ENCODE assay signal across 20 cellular contexts in the genomic region with DNA sequence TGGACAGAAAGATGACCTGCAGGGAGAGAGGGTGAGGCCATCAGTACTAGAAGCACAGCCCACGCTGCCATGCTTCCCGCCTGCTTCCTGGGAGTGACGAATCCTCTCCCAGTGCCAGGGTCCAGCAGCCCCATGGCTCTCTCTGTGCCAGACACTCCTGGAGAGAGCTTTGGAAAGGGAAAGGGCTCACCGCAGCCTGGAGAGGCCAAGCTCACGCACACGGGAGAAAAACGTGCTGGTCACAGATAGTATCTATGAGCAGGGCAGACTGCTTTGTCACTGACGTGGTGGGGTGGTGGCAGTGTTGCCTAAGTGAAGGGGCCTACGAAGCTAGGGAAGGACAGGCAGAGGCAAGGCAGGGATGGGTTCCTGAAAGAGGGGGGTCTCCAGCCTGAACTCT. TPM values are rescaled to one million over a fixed set of nuclear protein-coding genes. Genes with fewer than 3 reads are reported as not detected.
DNase-seq lines count a peak whose midpoint lies in the region; ATAC-seq and TF ChIP-seq lines count a peak whose summit lies in the region.
"Had no signal": no experiment of that assay in that cellular context is flagged by ENCODE, and none has a peak within 500 bp of the region (broad histone marks: within the 10 kb centered on the region; RNA-seq: fewer than 3 reads in every experiment).

No MANE protein-coding gene starts in this region.

- peaks cover 2 to 68% (median 16%) of the 10 kb centered on the region in 4 donors for H3K4me1 ChIP-seq in Peyer's patch
- peaks cover 15 to 59% of the 10 kb centered on the region in 2 donors for H3K4me1 ChIP-seq in breast epithelium
- peaks cover 79% of the 10 kb centered on the region for H3K4me1 ChIP-seq in psoas muscle

- H3K36me3 ChIP-seq in Peyer's patch, result peaks cover 0 to 65% (median 0%) of the 10 kb centered on the region in 3 donors
- peaks cover 7% of the 10 kb centered on the region for H3K36me3 ChIP-seq in breast epithelium
- H3K36me3 ChIP-seq in psoas muscle (ENCODE audit: insufficient read depth in 1 of 2, low read depth in 1 of 2), result peaks cover 15 to 70% of the 10 kb centered on the region in 2 donors

- no peak for ATAC-seq in psoas muscle
- ATAC-seq: activated naive CD4-positive, alpha-beta T cell treated with anti-CD3 and anti-CD28 coated beads, Interleukin-2, amount 50 U/mL, for 72 hours; Panc1 had no signal

- TF ChIP-seq POLR2A in Peyer's patch (IDR thresholded peaks at IDR 0.05) (no peak), breast epithelium (IDR thresholded peaks at IDR 0.05) (no peak)

- DNase-seq in Peyer's patch, result no peak
- no peak for DNase-seq in breast epithelium (ENCODE audit: low spot score in 2 of 2)
- peak; percentile 53 for DNase-seq in islet precursor cell
- DNase-seq in psoas muscle, result no peak
- DNase-seq in NCI-H2196 treated with DMSO at 0.1 percent for 48 hours (lab: John Stamatoyannopoulos, UW; ENCODE audit: unreplicated experiment), result no peak
- no peak for DNase-seq in MV-4-11 (lab: John Stamatoyannopoulos, UW)
- no peak for DNase-seq in HPDE6-E6E7 (ENCODE audit: extremely low spot score)
- no peak for DNase-seq in activated CD8-positive, alpha-beta memory T cell treated with anti-CD3 and anti-CD28 coated beads, Interleukin-2, amount 50 U/mL, for 4 hours
- DNase-seq: activated CD4-positive, alpha-beta T cell treated with anti-CD3 and anti-CD28 coated beads, Interleukin-2, amount 50 U/mL, for 4 hours; activated T-cell treated with anti-CD3 and anti-CD28 coated beads, Interleukin-2, amount 50 U/mL, for 1 hour; CD4-positive, alpha-beta memory T cell; DND-41; effector CD8-positive, alpha-beta T cell; KG1; NCI-H1092; NCI-H82 had no signal

- H3K4me3 ChIP-seq in Peyer's patch (no peak overlapping the region), breast epithelium (no peak overlapping the region), psoas muscle (no peak overlapping the region)
- H3K4me3 ChIP-seq: HAP-1, smooth muscle cell had no signal

- 49 to 53% (median 50%) methylated on average over 9 of the region's 9 CpGs for WGBS in psoas muscle, 3 donors

- intact Hi-C loops in breast epithelium (cut with DNase I; ENCODE audit: low total_unique reads), result loop anchor here (10.0 kb wide), 1 partner anchor 65 kb away; a partner anchor contains a TSS
- intact Hi-C loops in psoas muscle (cut with DNase I), result loop anchor here (5.0 kb wide), 2 partner anchors 62 to 72 kb away; a partner anchor contains a TSS

- H3K27me3 ChIP-seq in Peyer's patch, result no peaks in the 10 kb centered on the region
- no peaks in the 10 kb centered on the region for H3K27me3 ChIP-seq in breast epithelium
- no peaks in the 10 kb centered on the region for H3K27me3 ChIP-seq in psoas muscle (ENCODE audit: insufficient read depth in 3 of 3, low read length in 2 of 3)

- no peak for TF ChIP-seq CTCF in Peyer's patch (IDR thresholded peaks at IDR 0.05)
- TF ChIP-seq CTCF in breast epithelium (IDR thresholded peaks at IDR 0.05), result no peak
- TF ChIP-seq CTCF in psoas muscle (IDR thresholded peaks at IDR 0.05), result no peak

- H3K27ac ChIP-seq in Peyer's patch (peak overlapping the region in 3 of 4 donors; percentile 8 to 44 (median 11)), breast epithelium (peak overlapping the region; percentile 94 to 95), psoas muscle (peak overlapping the region; percentile 98)

- H3K9me3 ChIP-seq in Peyer's patch, result no peaks in the 10 kb centered on the region
- no peaks in the 10 kb centered on the region for H3K9me3 ChIP-seq in breast epithelium
- no peaks in the 10 kb centered on the region for H3K9me3 ChIP-seq in psoas muscle
- H3K9me3 ChIP-seq: HAP-1 had no signal

RNA-seq across cellular contexts. Expression of a gene that starts 5.4 kb away (rescaled TPM):
- total RNA-seq in Peyer's patch (10 to 100 TPM; 45.4 to 61.4 (median 53.7) TPM), breast epithelium (10 to 100 TPM; 44.9 to 63.2 (median 62.9) TPM), psoas muscle (100 to 1,000 TPM; 109 to 278 (median 164) TPM)
- 100 to 1,000 TPM; 115 to 174 (median 149) TPM for polyA plus RNA-seq in psoas muscle

RNA-seq across cellular contexts. Expression of a gene that starts 5.5 kb away (rescaled TPM):
- total RNA-seq in Peyer's patch (10 to 100 TPM in 3 of 4 donors, 1 to 10 TPM in 1; 8.4 to 45.4 (median 22.2) TPM), breast epithelium (10 to 100 TPM in 1 of 3 donors, 1 to 10 TPM in 2; 5.6 to 15.5 (median 8.5) TPM), psoas muscle (10 to 100 TPM in 1 of 4 donors, 1 to 10 TPM in 3; 5.1 to 12.8 (median 7.2) TPM)
- 1 to 10 TPM; 1.7 to 3.7 (median 2.2) TPM for polyA plus RNA-seq in psoas muscle

RNA-seq across cellular contexts. Expression of a gene that starts 28.7 kb away (rescaled TPM):
- total RNA-seq in Peyer's patch, result 10 to 100 TPM; 16.5 to 61.4 (median 45.7) TPM
- 10 to 100 TPM; 15.4 to 26.1 (median 23.3) TPM for total RNA-seq in breast epithelium
- 10 to 100 TPM in 3 of 4 donors, 1 to 10 TPM in 1; 8.9 to 16.0 (median 10.9) TPM for total RNA-seq in psoas muscle
- 10 to 100 TPM in 2 of 3 donors, 1 to 10 TPM in 1; 8.4 to 17.1 (median 10.9) TPM for polyA plus RNA-seq in psoas muscle

RNA-seq across cellular contexts. Expression of a gene that starts 47.0 kb away (rescaled TPM):
- 10 to 100 TPM; 14.0 to 22.7 (median 16.9) TPM for total RNA-seq in Peyer's patch
- 10 to 100 TPM; 16.7 to 28.8 (median 23.3) TPM for total RNA-seq in breast epithelium
- 10 to 100 TPM in 2 of 4 donors, 1 to 10 TPM in 2; 9.2 to 10.3 (median 9.7) TPM for total RNA-seq in psoas muscle
- polyA plus RNA-seq in psoas muscle, result 10 to 100 TPM in 1 of 3 donors, 1 to 10 TPM in 2; 9.0 to 14.8 (median 9.0) TPM

RNA-seq across cellular contexts. Expression of a gene that starts 55.0 kb away (rescaled TPM):
- total RNA-seq in Peyer's patch (10 to 100 TPM; 61.1 to 95.7 (median 72.9) TPM), breast epithelium (10 to 100 TPM; 29.4 to 39.0 (median 36.6) TPM), psoas muscle (100 to 1,000 TPM; 107 to 168 (median 125) TPM)
- polyA plus RNA-seq in psoas muscle, result 100 to 1,000 TPM; 104 to 115 (median 107) TPM

Comparison
In these comparisons a context has a peak if more than half of its experiments do, and no peak if none do; other contexts are left out.
1. H3K27ac ChIP-seq: peak in every context shown above with its lines; median percentile 98 in psoas muscle; 94 in breast epithelium; 11 in Peyer's patch.